ENCODE assay signal across 7 cellular contexts in genomic region chr16:88265286-88265938, GRCh38.
DNase-seq lines count a peak whose midpoint lies in the region; ATAC-seq, FAIRE-seq and TF ChIP-seq lines count a peak whose summit lies in the region.
"Not testable (repeated sequence)": the region's sequence is repeated elsewhere in the genome, so short reads cannot be mapped to it uniquely, and the experiment has no call there.

No MANE protein-coding gene starts in this region.

- peaks cover 17% of the 10 kb centered on the region for H3K27me3 Mint-ChIP-seq in activated CD4-positive, alpha-beta memory T cell treated with anti-CD3 and anti-CD28 coated beads for 36 hours
- not testable (repeated sequence) for H3K27me3 Mint-ChIP-seq in immature natural killer cell (ENCODE audit: low read depth in 3 of 3)

- ATAC-seq in GM21723 (IDR thresholded peaks at IDR 0.05; ENCODE audit: unreplicated experiment): peak; percentile 34
- ATAC-seq in HG03442 (IDR thresholded peaks at IDR 0.05; ENCODE audit: unreplicated experiment): peak; percentile 32
- peak; percentile 83 for ATAC-seq in GM12878

- DNase-seq in GM10266 (ENCODE audit: extremely low spot score) (peak; percentile 40), GM12878 (ENCODE audit: low read depth, low spot score) (peak; percentile 5), immature natural killer cell (peak; percentile 13 to 62 (median 35))
- DNase-seq in activated CD4-positive, alpha-beta memory T cell treated with anti-CD3 and anti-CD28 coated beads for 36 hours: peak; percentile 62
- peak; percentile 28 for DNase-seq in stimulated activated CD8-positive, alpha-beta memory T cell treated with anti-CD3 and anti-CD28 coated beads, Interleukin-12 subunit alpha, Interleukin-12 subunit beta, amount 100 ng/mL, for 4 hours (ENCODE audit: low read depth)

- not testable (repeated sequence) for H3K4me3 Mint-ChIP-seq in activated CD4-positive, alpha-beta memory T cell treated with anti-CD3 and anti-CD28 coated beads for 36 hours
- peak overlapping the region in 1 of 5 donors; percentile 47 for H3K4me3 Mint-ChIP-seq in immature natural killer cell

- not testable (repeated sequence) for TF ChIP-seq CTCF in GM10266 (IDR thresholded peaks at IDR 0.05; ENCODE audit: control insufficient read depth, insufficient read depth, low read depth, missing control alignments); GM12878 (IDR thresholded peaks at IDR 0.05 in 2 of 3, conservative IDR thresholded peaks at IDR 0.05 in 1 of 3; ENCODE audit: control insufficient read depth in 2 of 3, extremely low read depth in 1 of 3, insufficient read depth in 1 of 3, low read depth in 3 of 3, low read length in 3 of 3)

- H3K9me3 Mint-ChIP-seq in activated CD4-positive, alpha-beta memory T cell treated with anti-CD3 and anti-CD28 coated beads for 36 hours; immature natural killer cell: not testable (repeated sequence)

- SMC1A ChIA-PET in GM12878 (lab: Charles Lee; ENCODE audit: uncharacterized antibody, unreplicated experiment): not testable (repeated sequence)

- H3K27me3 ChIP-seq in GM12878 (replicated peaks in 1 of 2; ENCODE audit: control insufficient read depth in 2 of 2, insufficient read depth in 2 of 2, low read length in 1 of 2): not testable (repeated sequence)

- not testable (repeated sequence) for TF ChIP-seq EP300 in GM12878 (IDR thresholded peaks at IDR 0.05; ENCODE audit: borderline replicate concordance in 1 of 2, control insufficient read depth in 1 of 2, low read depth in 2 of 2, low read length in 2 of 2)

- RAD21 ChIA-PET in GM12878 (lab: Charles Lee; ENCODE audit: unreplicated experiment): not testable (repeated sequence)

- H3K36me3 ChIP-seq in GM12878 (ENCODE audit: control insufficient read depth in 2 of 2, insufficient read depth in 2 of 2, low read length in 1 of 2): not testable (repeated sequence)

- not testable (repeated sequence) for H3K4me1 ChIP-seq in GM12878 (ENCODE audit: control insufficient read depth, insufficient read depth, low read length)

- H3K4me1 Mint-ChIP-seq in activated CD4-positive, alpha-beta memory T cell treated with anti-CD3 and anti-CD28 coated beads for 36 hours (ENCODE audit: low read depth); immature natural killer cell: not testable (repeated sequence)

- WGBS in GM12878 (ENCODE audit: insufficient coverage, insufficient replicate concordance, low lambda C conversion rate, missing lambda C conversion rate): 2% methylated on average over 22 of the region's 25 CpGs

- not testable (repeated sequence) for H3K9ac ChIP-seq in GM12878 (ENCODE audit: control insufficient read depth, insufficient read depth, low read length)

- intact Hi-C loops in activated CD4-positive, alpha-beta memory T cell treated with anti-CD3 and anti-CD28 coated beads for 36 hours (cut with micrococcal nuclease); GM12878 (cut with micrococcal nuclease; ENCODE audit: unreplicated experiment): not testable (repeated sequence)

- H3K4me2 ChIP-seq in GM12878 (ENCODE audit: control insufficient read depth, insufficient read depth): 0 out of 2 replicates have a peak overlapping the region, but pooled peaks have one; percentile 64

- H3K4me3 ChIP-seq in GM12878: not testable (repeated sequence)

- not testable (repeated sequence) for H3K27ac Mint-ChIP-seq in activated CD4-positive, alpha-beta memory T cell treated with anti-CD3 and anti-CD28 coated beads for 36 hours; immature natural killer cell

- H4K20me1 ChIP-seq in GM12878 (ENCODE audit: control insufficient read depth, insufficient read depth): not testable (repeated sequence)

- POLR2A ChIA-PET in activated CD4-positive, alpha-beta memory T cell treated with anti-CD3 and anti-CD28 coated beads for 36 hours (lab: Charles Lee); GM12878 (lab: Charles Lee): not testable (repeated sequence)

- H2AFZ ChIP-seq in GM12878 (ENCODE audit: control insufficient read depth, low read depth, low read length): not testable (repeated sequence)

- not testable (repeated sequence) for H3K79me2 ChIP-seq in GM12878 (ENCODE audit: control insufficient read depth, insufficient read depth, low read length)

- H3K36me3 Mint-ChIP-seq in activated CD4-positive, alpha-beta memory T cell treated with anti-CD3 and anti-CD28 coated beads for 36 hours; immature natural killer cell: not testable (repeated sequence)

- in situ Hi-C loops in GM12878 (cut with MboI): not testable (repeated sequence)

- TF ChIP-seq POLR2A in GM12878 (IDR thresholded peaks at IDR 0.05; ENCODE audit: low read depth, low read length): not testable (repeated sequence)

- BruUV-seq in GM12878 (replicated peaks; lab: Mats Ljungman, UMichigan): not testable (repeated sequence)

- not testable (repeated sequence) for FAIRE-seq in GM12878 (lab: Jason Lieb, UNC)

- CTCF ChIA-PET in activated CD4-positive, alpha-beta memory T cell treated with anti-CD3 and anti-CD28 coated beads for 36 hours (lab: Charles Lee); GM12878 (lab: Yijun Ruan, JAX): not testable (repeated sequence)

- H3K9me3 ChIP-seq in GM12878 (replicated peaks; ENCODE audit: control insufficient read depth, insufficient read depth, low read length): not testable (repeated sequence)

- TF ChIP-seq RAD21 in GM12878 (IDR thresholded peaks at IDR 0.05; ENCODE audit: insufficient read depth, low read depth, low read length): not testable (repeated sequence)

- H3K27ac ChIP-seq in GM12878 (ENCODE audit: control insufficient read depth, insufficient read depth): not testable (repeated sequence)

TF ChIP-seq in GM12878, 131 proteins besides CTCF, POLR2A, EP300 and RAD21:
- TF ChIP-seq IKZF1 (conservative IDR thresholded peaks at IDR 0.05): 0 out of 2 replicates have a peak, but pooled peaks have one; percentile 8
- peak; percentile 56; the same call in 1 of the 2 replicates for TF ChIP-seq SMARCA5 (IDR thresholded peaks at IDR 0.05)
- peak in 1 of 2 experiments; percentile 32; a peak in 1 of 4 replicates for TF ChIP-seq BHLHE40 (IDR thresholded peaks at IDR 0.05; ENCODE audit: borderline replicate concordance in 1 of 2, low read depth in 2 of 2, low read length in 1 of 2)

Comparison
In these comparisons a context has a peak if more than half of its experiments do, and no peak if none do; other contexts are left out.
1. DNase-seq: peak in every context shown above with its lines; median percentile 62 in activated CD4-positive, alpha-beta memory T cell treated with anti-CD3 and anti-CD28 coated beads for 36 hours; 40 in GM10266; 35 in immature natural killer cell; 28 in stimulated activated CD8-positive, alpha-beta memory T cell treated with anti-CD3 and anti-CD28 coated beads, Interleukin-12 subunit alpha, Interleukin-12 subunit beta, amount 100 ng/mL, for 4 hours; 5 in GM12878.
2. ATAC-seq: peak in every context shown above with its lines; median percentile 83 in GM12878; 34 in GM21723; 32 in HG03442.